ENCODE assay signal across 8 cellular contexts in the genomic region with DNA sequence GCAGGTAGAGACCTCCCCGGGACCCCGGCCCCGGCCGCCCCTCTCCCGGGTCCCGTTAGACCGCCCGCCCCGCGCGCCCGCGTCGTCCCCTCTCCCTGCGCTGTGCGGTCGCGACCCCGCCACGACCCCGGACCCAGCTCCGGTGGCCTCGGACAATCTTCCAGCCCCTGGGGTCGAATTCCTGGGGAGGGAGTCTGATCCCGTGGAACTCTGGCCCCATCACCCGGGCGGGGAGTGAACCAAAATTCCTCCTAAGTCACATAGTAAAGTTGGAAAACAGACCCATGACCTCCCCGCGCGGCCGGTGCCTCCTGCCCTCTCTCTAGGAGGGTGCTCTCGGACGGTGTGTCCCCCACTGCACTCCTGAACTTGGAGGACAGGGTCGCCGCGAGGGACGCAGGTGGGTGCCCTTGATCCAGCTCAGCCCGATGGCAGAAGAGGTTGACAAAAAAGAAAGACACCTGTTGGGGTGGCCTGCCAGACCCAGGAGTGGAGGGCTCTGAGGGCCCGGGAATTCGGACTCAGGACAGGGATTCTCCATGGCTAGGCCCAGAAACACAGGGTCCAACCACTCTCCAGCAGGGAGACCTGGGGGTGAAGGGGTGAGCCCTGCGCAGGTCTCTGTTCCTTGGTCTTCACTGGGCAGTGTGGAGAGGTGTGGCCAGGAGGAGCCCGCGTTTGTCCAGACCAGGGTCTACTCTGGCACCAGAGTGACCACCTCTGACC. TPM values are rescaled to one million over a fixed set of nuclear protein-coding genes. Genes with fewer than 3 reads are reported as not detected.
A peak's percentile ranks its signal among the peaks of the same experiment; 100 is the strongest.
DNase-seq lines count a peak whose midpoint lies in the region; ATAC-seq and TF ChIP-seq lines count a peak whose summit lies in the region.

No MANE protein-coding gene starts in this region.

- TF ChIP-seq CTCF in dorsolateral prefrontal cortex (IDR thresholded peaks at IDR 0.05 in 54 of 56, conservative IDR thresholded peaks at IDR 0.05 in 2 of 56; ENCODE audit: low read depth in 1 of 56, partially characterized antibody in 56 of 56) = no peak
- no peak for TF ChIP-seq CTCF in mesothelial cell of epicardium (IDR thresholded peaks at IDR 0.05; ENCODE audit: unreplicated experiment)

- H3K27ac ChIP-seq in dorsolateral prefrontal cortex = peak overlapping the region in 10 of 59 donors; percentile 23 to 79 (median 51)

- no peaks in the 10 kb centered on the region for H3K9me3 Mint-ChIP-seq in stimulated activated naive CD8-positive, alpha-beta T cell treated with anti-CD3 and anti-CD28 coated beads, Interleukin-15, Interleukin-2, amounts not matched to agents 100 ng/mL and 50 ng/mL, for 24 hours
- no peaks in the 10 kb centered on the region for H3K9me3 Mint-ChIP-seq in mesothelial cell of epicardium

- H3K4me3 Mint-ChIP-seq in stimulated activated naive CD8-positive, alpha-beta T cell treated with anti-CD3 and anti-CD28 coated beads, Interleukin-15, Interleukin-2, amounts not matched to agents 100 ng/mL and 50 ng/mL, for 24 hours = peak overlapping the region; percentile 71
- H3K4me3 Mint-ChIP-seq in mesothelial cell of epicardium = peak overlapping the region; percentile 78

- peaks cover 0 to 3% (median 0%) of the 10 kb centered on the region in 45 donors for H3K27me3 ChIP-seq in dorsolateral prefrontal cortex

- no peak overlapping the region for H3K27ac Mint-ChIP-seq in stimulated activated naive CD8-positive, alpha-beta T cell treated with anti-CD3 and anti-CD28 coated beads, Interleukin-15, Interleukin-2, amounts not matched to agents 100 ng/mL and 50 ng/mL, for 24 hours
- peak overlapping the region; percentile 88 for H3K27ac Mint-ChIP-seq in mesothelial cell of epicardium

- no peaks in the 10 kb centered on the region for H3K36me3 Mint-ChIP-seq in stimulated activated naive CD8-positive, alpha-beta T cell treated with anti-CD3 and anti-CD28 coated beads, Interleukin-15, Interleukin-2, amounts not matched to agents 100 ng/mL and 50 ng/mL, for 24 hours (ENCODE audit: low read depth)
- H3K36me3 Mint-ChIP-seq in mesothelial cell of epicardium = no peaks in the 10 kb centered on the region

- no peak for DNase-seq in stimulated activated naive CD8-positive, alpha-beta T cell treated with anti-CD3 and anti-CD28 coated beads, Interleukin-15, Interleukin-2, amounts not matched to agents 100 U/mL and 50 U/mL, for 24 hours
- no peak for DNase-seq in dorsolateral prefrontal cortex
- DNase-seq in mesothelial cell of epicardium (ENCODE audit: low spot score in 2 of 2, unreplicated experiment in 2 of 2) = no peak
- no peak for DNase-seq in NCI-H226
- no peak for DNase-seq in NCI-H446 (lab: John Stamatoyannopoulos, UW)
- no peak for DNase-seq in head of caudate nucleus
- DNase-seq in MV-4-11 (lab: John Stamatoyannopoulos, UW) = no peak

- H3K27me3 Mint-ChIP-seq in stimulated activated naive CD8-positive, alpha-beta T cell treated with anti-CD3 and anti-CD28 coated beads, Interleukin-15, Interleukin-2, amounts not matched to agents 100 ng/mL and 50 ng/mL, for 24 hours = peaks cover 36% of the 10 kb centered on the region
- peaks cover 3% of the 10 kb centered on the region for H3K27me3 Mint-ChIP-seq in mesothelial cell of epicardium (ENCODE audit: low read depth)

- H3K4me1 Mint-ChIP-seq in stimulated activated naive CD8-positive, alpha-beta T cell treated with anti-CD3 and anti-CD28 coated beads, Interleukin-15, Interleukin-2, amounts not matched to agents 100 ng/mL and 50 ng/mL, for 24 hours (ENCODE audit: low read depth) = peaks cover 33% of the 10 kb centered on the region
- peaks cover 45% of the 10 kb centered on the region for H3K4me1 Mint-ChIP-seq in mesothelial cell of epicardium

- H3K4me3 ChIP-seq in dorsolateral prefrontal cortex = peak overlapping the region in 58 of 59 donors; percentile 1 to 72 (median 58)

- ATAC-seq in stimulated activated naive CD8-positive, alpha-beta T cell treated with anti-CD3 and anti-CD28 coated beads, Interleukin-15, Interleukin-2, amounts not matched to agents 100 U/mL and 50 U/mL, for 24 hours = no peak

- intact Hi-C loops in dorsolateral prefrontal cortex (cut with DNase I) = loop anchor here in 1 of 2 donors (10.0 kb wide), 1 partner anchor 145 kb away; a partner anchor contains a TSS
- intact Hi-C loops in head of caudate nucleus (cut with DNase I) = no loop called here

RNA-seq across cellular contexts. Expression of a gene that starts 0.5 kb away (rescaled TPM):
- 1 to 10 TPM in 102 of 120 experiments, under 1 TPM in 18; 0.25 to 8.0 (median 1.9) TPM for total RNA-seq in dorsolateral prefrontal cortex
- 16.1 to 18.0 TPM (median 16.6 TPM) in 3 replicates for total RNA-seq in mesothelial cell of epicardium

RNA-seq across cellular contexts. Expression of a gene that starts 29.8 kb away (rescaled TPM):
- total RNA-seq in dorsolateral prefrontal cortex = 100 to 1,000 TPM in 19 of 120 experiments, 10 to 100 TPM in 101; 43.4 to 130 (median 70.6) TPM
- total RNA-seq in mesothelial cell of epicardium = 257 to 268 TPM (median 262 TPM) in 3 replicates

RNA-seq across cellular contexts. Expression of a gene that starts 34.1 kb away (rescaled TPM):
- 1 to 10 TPM in 111 of 120 experiments, under 1 TPM in 1, not detected in 8; 0.99 to 5.8 (median 2.4) TPM for total RNA-seq in dorsolateral prefrontal cortex
- total RNA-seq in mesothelial cell of epicardium = 1.2 to 1.9 TPM (median 1.7 TPM) in 3 replicates

RNA-seq across cellular contexts. Expression of a gene that starts 41.8 kb away (rescaled TPM):
- total RNA-seq in dorsolateral prefrontal cortex = 10 to 100 TPM in 117 of 120 experiments, 1 to 10 TPM in 3; 6.8 to 31.3 (median 17.2) TPM
- 4.9 to 5.0 TPM (median 4.9 TPM) in 3 replicates for total RNA-seq in mesothelial cell of epicardium
